Comparison of ENCODE assay signal across 23 cellular contexts in the genomic region with DNA sequence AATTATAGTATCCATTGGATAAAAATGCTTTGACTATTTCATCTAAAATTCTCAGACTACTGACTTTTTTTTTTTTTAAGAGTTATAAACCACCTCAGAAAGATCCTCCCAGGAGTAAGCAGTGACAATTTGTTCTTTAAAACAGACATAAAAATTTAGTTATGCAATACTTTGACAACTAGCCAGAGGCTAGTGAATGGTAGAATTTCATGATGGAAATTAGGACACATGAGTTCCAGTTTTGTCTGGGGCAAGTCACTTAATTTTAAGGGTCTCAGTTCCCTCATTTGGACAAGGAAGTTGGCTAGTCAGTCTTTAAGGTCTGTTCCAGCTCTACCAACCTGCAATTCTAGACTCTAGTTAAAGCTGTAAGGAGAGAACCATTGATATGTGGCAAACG. TPM values are rescaled to one million over a fixed set of nuclear protein-coding genes. Genes with fewer than 3 reads are reported as not detected.
A peak's percentile ranks its signal among the peaks of the same experiment; 100 is the strongest.
DNase-seq lines count a peak whose midpoint lies in the region; ATAC-seq and TF ChIP-seq lines count a peak whose summit lies in the region.
"Had no signal": no experiment of that assay in that cellular context is flagged by ENCODE, and none has a peak within 500 bp of the region (broad histone marks: within the 10 kb centered on the region; RNA-seq: fewer than 3 reads in every experiment).

No MANE protein-coding gene starts in this region.

- no peak overlapping the region for H3K4me3 ChIP-seq in fibroblast of pulmonary artery (replicated peaks; ENCODE audit: low read depth, low read length)
- H3K4me3 ChIP-seq in skeletal muscle tissue (ENCODE audit: low read length in 3 of 3), result no peak overlapping the region

- H3K4me1 ChIP-seq in skeletal muscle tissue (ENCODE audit: control insufficient read depth in 3 of 3, insufficient read depth in 3 of 3, low read length in 3 of 3), result peaks cover 12 to 18% (median 13%) of the 10 kb centered on the region in 3 donors

- peaks cover 2 to 7% of the 10 kb centered on the region in 2 donors for H3K27me3 Mint-ChIP-seq in natural killer cell treated with Interleukin-12 subunit alpha and Interleukin-12 subunit beta and Interleukin-15 and Interleukin-18, amount 100 ng/mL, for 72 hours

- CTCF ChIA-PET in RWPE1 (lab: Yijun Ruan, JAX), result interaction anchor here (0.6 kb wide), 1 partner anchor 74 kb away, joined by 3 read pairs; a partner anchor contains a TSS

- DNase-seq in SIG-M5 treated with dmso at 0.1 percent for 504 hours (lab: John Stamatoyannopoulos, UW; ENCODE audit: unreplicated experiment), result peak; percentile 40
- DNase-seq in SIG-M5 (lab: John Stamatoyannopoulos, UW), result no peak
- no peak for DNase-seq in RWPE1 (ENCODE audit: low spot score)
- DNase-seq in fibroblast of pulmonary artery (ENCODE audit: low read depth), result peak; percentile 36
- no peak for DNase-seq in natural killer cell treated with Interleukin-12 subunit alpha and Interleukin-12 subunit beta and Interleukin-15 and Interleukin-18, amount 100 ng/mL, for 72 hours (ENCODE audit: low spot score)
- DNase-seq: activated CD4-positive, CD25-positive, alpha-beta regulatory T cell treated with anti-CD3 and anti-CD28 coated beads, Interleukin-2, amount 50 U/mL, for 72 hours; activated CD8-positive, alpha-beta memory T cell treated with anti-CD3 and anti-CD28 coated beads, Interleukin-2, amount 10 ng/mL, durations not matched to agents 7 days and 5 days; activated gamma-delta T cell; aorta; cortex of kidney; DMS79 treated with DMSO at 0.1 percent for 48 hours; naive thymus-derived CD8-positive, alpha-beta T cell; NCI-H2081; NCI-H524 treated with DMSO at 0.1 percent for 48 hours; stimulated activated CD4-positive, alpha-beta T cell treated with anti-CD3 and anti-CD28 coated beads, Interleukin-4, amount 100 ng/mL, for 24 hours had no signal

- POLR2A ChIA-PET in RWPE1 (lab: Yijun Ruan, JAX; ENCODE audit: low non-redundant PET), result no interaction called here

- no peak overlapping the region for H3K9ac ChIP-seq in skeletal muscle tissue (ENCODE audit: low read depth in 1 of 3, low read length in 3 of 3)

- peaks cover 26 to 44% of the 10 kb centered on the region in 2 donors for H3K4me1 Mint-ChIP-seq in natural killer cell treated with Interleukin-12 subunit alpha and Interleukin-12 subunit beta and Interleukin-15 and Interleukin-18, amount 100 ng/mL, for 72 hours (ENCODE audit: low read depth in 2 of 2)

- H3K9me3 Mint-ChIP-seq in natural killer cell treated with Interleukin-12 subunit alpha and Interleukin-12 subunit beta and Interleukin-15 and Interleukin-18, amount 100 ng/mL, for 72 hours, result no peaks in the 10 kb centered on the region

- H3K27ac ChIP-seq in RWPE1 (peak overlapping the region; percentile 67), skeletal muscle tissue (ENCODE audit: low read depth, low read length) (peak overlapping the region; percentile 8)
- H3K27ac ChIP-seq: 22Rv1, C4-2B had no signal

- TF ChIP-seq CTCF in RWPE1 (conservative IDR thresholded peaks at IDR 0.05; ENCODE audit: low read depth) (no peak), fibroblast of pulmonary artery (IDR thresholded peaks at IDR 0.05; ENCODE audit: low read length, missing control alignments) (no peak)

- ATAC-seq in GM21515 (IDR thresholded peaks at IDR 0.05; ENCODE audit: unreplicated experiment) (no peak), HG02885 (IDR thresholded peaks at IDR 0.05; ENCODE audit: poor library complexity, unreplicated experiment) (no peak)
- no peak for ATAC-seq in natural killer cell treated with Interleukin-12 subunit alpha and Interleukin-12 subunit beta and Interleukin-15 and Interleukin-18, amount 100 ng/mL, for 72 hours
- ATAC-seq: activated CD8-positive, alpha-beta memory T cell treated with anti-CD3 and anti-CD28 coated beads, Interleukin-2, amount 10 ng/mL, durations not matched to agents 7 days and 5 days; esophagus mucosa; naive thymus-derived CD8-positive, alpha-beta T cell had no signal

- peaks cover 6% of the 10 kb centered on the region for H3K36me3 Mint-ChIP-seq in natural killer cell treated with Interleukin-12 subunit alpha and Interleukin-12 subunit beta and Interleukin-15 and Interleukin-18, amount 100 ng/mL, for 72 hours
- H3K36me3 Mint-ChIP-seq: activated CD8-positive, alpha-beta memory T cell treated with anti-CD3 and anti-CD28 coated beads, Interleukin-2, amount 10 ng/mL, durations not matched to agents 7 days and 5 days had no signal

- H3K9me3 ChIP-seq in skeletal muscle tissue (ENCODE audit: control insufficient read depth in 3 of 3, low read length in 3 of 3), result no peaks in the 10 kb centered on the region

- no peak overlapping the region for H3K4me3 Mint-ChIP-seq in natural killer cell treated with Interleukin-12 subunit alpha and Interleukin-12 subunit beta and Interleukin-15 and Interleukin-18, amount 100 ng/mL, for 72 hours
- H3K4me3 Mint-ChIP-seq: activated CD8-positive, alpha-beta memory T cell treated with anti-CD3 and anti-CD28 coated beads, Interleukin-2, amount 10 ng/mL, durations not matched to agents 7 days and 5 days; naive thymus-derived CD8-positive, alpha-beta T cell had no signal

- H3K36me3 ChIP-seq in skeletal muscle tissue (ENCODE audit: control insufficient read depth in 3 of 3, insufficient read depth in 3 of 3, low read length in 3 of 3), result no peaks in the 10 kb centered on the region

- no peaks in the 10 kb centered on the region for H3K27me3 ChIP-seq in skeletal muscle tissue (ENCODE audit: control insufficient read depth in 3 of 3, insufficient read depth in 3 of 3, low read length in 3 of 3)

- H3K27ac Mint-ChIP-seq in natural killer cell treated with Interleukin-12 subunit alpha and Interleukin-12 subunit beta and Interleukin-15 and Interleukin-18, amount 100 ng/mL, for 72 hours, result no peak overlapping the region
- H3K27ac Mint-ChIP-seq: activated CD8-positive, alpha-beta memory T cell treated with anti-CD3 and anti-CD28 coated beads, Interleukin-2, amount 10 ng/mL, durations not matched to agents 7 days and 5 days; naive thymus-derived CD8-positive, alpha-beta T cell had no signal

RNA-seq across cellular contexts. Expression of a gene that starts 2.9 kb away (rescaled TPM):
- total RNA-seq in skeletal muscle tissue, result 0.52 TPM
- total RNA-seq in natural killer cell treated with Interleukin-12 subunit alpha and Interleukin-12 subunit beta and Interleukin-15 and Interleukin-18, amount 100 ng/mL, for 72 hours, result 1 to 10 TPM; 1.3 to 4.6 TPM
- total RNA-seq: lung microvascular endothelial cell; naive thymus-derived CD8-positive, alpha-beta T cell had no signal

RNA-seq across cellular contexts. Expression of a gene that starts 6.2 kb away (rescaled TPM):
- 1.0 TPM for total RNA-seq in skeletal muscle tissue
- under 1 TPM in 1 of 2 donors, not detected in 1; 0.62 TPM for total RNA-seq in natural killer cell treated with Interleukin-12 subunit alpha and Interleukin-12 subunit beta and Interleukin-15 and Interleukin-18, amount 100 ng/mL, for 72 hours
- total RNA-seq: activated CD8-positive, alpha-beta memory T cell treated with anti-CD3 and anti-CD28 coated beads, Interleukin-2, amount 10 ng/mL, durations not matched to agents 7 days and 5 days; lung microvascular endothelial cell; T-helper 2 cell treated with Interferon-gamma antibody and Interleukin-4, amounts not matched to agents 100 ng/mL and 5 ng/mL, for 36 hours had no signal

RNA-seq across cellular contexts. Expression of a gene that starts 14.3 kb away (rescaled TPM):
- total RNA-seq in skeletal muscle tissue, result 9.4 TPM
- 1 to 10 TPM; 1.4 to 4.5 TPM for total RNA-seq in natural killer cell treated with Interleukin-12 subunit alpha and Interleukin-12 subunit beta and Interleukin-15 and Interleukin-18, amount 100 ng/mL, for 72 hours

Comparison
In these comparisons a context has a peak if more than half of its experiments do, and no peak if none do; other contexts are left out.
1. DNase-seq: peak in SIG-M5 treated with dmso at 0.1 percent for 504 hours (single experiment) and fibroblast of pulmonary artery (single experiment); none in SIG-M5 (single experiment), RWPE1 (single experiment) and natural killer cell treated with Interleukin-12 subunit alpha and Interleukin-12 subunit beta and Interleukin-15 and Interleukin-18, amount 100 ng/mL, for 72 hours (single experiment).